ENCODE assay signal across 6 cellular contexts in the genomic region with DNA sequence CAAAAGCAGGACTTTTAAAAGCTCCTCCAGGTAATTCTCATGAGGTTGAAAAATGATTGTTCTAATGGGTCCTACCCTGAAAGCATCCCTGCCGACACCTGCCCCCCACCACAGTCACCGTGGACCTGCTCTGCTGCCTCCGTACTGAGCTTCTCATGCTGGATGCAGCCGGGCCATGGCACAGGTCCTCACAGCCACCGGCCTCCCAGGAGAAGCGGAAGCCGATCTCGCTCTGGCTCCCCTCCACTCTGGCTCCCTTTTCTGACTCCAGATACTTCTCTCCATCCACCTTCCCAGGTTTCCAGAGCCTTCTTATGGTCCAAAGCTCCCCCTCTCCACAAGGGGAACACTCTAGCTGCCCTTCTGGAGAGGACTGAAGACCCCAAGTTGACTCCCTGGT. TPM values are rescaled to one million over a fixed set of nuclear protein-coding genes. Genes with fewer than 3 reads are reported as not detected.
"Had no signal": no experiment of that assay in that cellular context is flagged by ENCODE, and none has a peak within 500 bp of the region (broad histone marks: within the 10 kb centered on the region; RNA-seq: fewer than 3 reads in every experiment).

No MANE protein-coding gene starts in this region.

- DNase-seq: H9 had no signal

- FAIRE-seq: H1, H54 had no signal

- H3K4me3 ChIP-seq: GM23338 had no signal

- H3K4me2 ChIP-seq: GM23338 had no signal

- ATAC-seq: GM23338 had no signal

RNA-seq across cellular contexts. Expression of a gene that starts 10.2 kb away (rescaled TPM):
- total RNA-seq: HT-29, IMR-90 had no signal
- polyA plus RNA-seq: IMR-90 had no signal
